25 cellular contexts compared by ENCODE assay signal in genomic region chr13:110564472-110564985, GRCh38. TPM values are rescaled to one million over a fixed set of nuclear protein-coding genes. Genes with fewer than 3 reads are reported as not detected.
DNase-seq lines count a peak whose midpoint lies in the region; ATAC-seq and TF ChIP-seq lines count a peak whose summit lies in the region.
"Had no signal": no experiment of that assay in that cellular context is flagged by ENCODE, and none has a peak within 500 bp of the region (broad histone marks: within the 10 kb centered on the region; RNA-seq: fewer than 3 reads in every experiment).

No MANE protein-coding gene starts in this region.

- H3K4me3 ChIP-seq in upper lobe of right lung: no peak overlapping the region
- H3K4me3 ChIP-seq: heart right ventricle, ovary, transverse colon had no signal

- ATAC-seq in left lobe of liver (no peak), upper lobe of right lung (no peak)
- ATAC-seq: heart right ventricle; natural killer cell treated with Interleukin-12 subunit alpha and Interleukin-12 subunit beta and Interleukin-15 and Interleukin-18, amount 100 ng/mL, for 72 hours; Panc1; SK-N-SH treated with all-trans-retinoic acid at 6 μM for 48 hours had no signal

- DNase-seq in activated effector memory CD4-positive, alpha-beta T cell treated with anti-CD3 and anti-CD28 coated beads, Interleukin-2, amount 50 U/mL, for 16 hours: peak; percentile 24
- DNase-seq in activated effector memory CD4-positive, alpha-beta T cell treated with Interleukin-2 at 50 U/mL for 16 hours: no peak
- DNase-seq in left lobe of liver (ENCODE audit: low spot score) (peak; percentile 28), upper lobe of right lung (peak; percentile 17), HK-2 (ENCODE audit: unreplicated experiment) (no peak), LoVo (ENCODE audit: low spot score) (no peak)
- DNase-seq in activated CD4-positive, alpha-beta T cell treated with anti-CD3 and anti-CD28 coated beads for 48 hours: no peak
- DNase-seq: activated CD4-positive, alpha-beta T cell treated with anti-CD3 and anti-CD28 coated beads for 1 hour; amniotic stem cell; brain microvascular endothelial cell; EL; H7; heart right ventricle; IMR-90; kidney; NCI-H146; ovary; Right ventricle myocardium superior; stimulated activated CD4-positive, alpha-beta T cell treated with anti-CD3 and anti-CD28 coated beads, Interleukin-15, amount 100 ng/mL, for 24 hours; stimulated activated CD4-positive, alpha-beta T cell treated with anti-CD3 and anti-CD28 coated beads, Interleukin-4, amount 100 ng/mL, for 4 hours; transverse colon had no signal

- H3K27ac Mint-ChIP-seq in IgD-negative memory B cell: peak overlapping the region in 1 of 3 donors; percentile 80
- H3K27ac Mint-ChIP-seq: natural killer cell treated with Interleukin-12 subunit alpha and Interleukin-12 subunit beta and Interleukin-15 and Interleukin-18, amount 100 ng/mL, for 72 hours had no signal

- peak overlapping the region; percentile 12 to 77 (median 54) for H3K4me3 Mint-ChIP-seq in IgD-negative memory B cell

- no peaks in the 10 kb centered on the region for H3K36me3 ChIP-seq in upper lobe of right lung
- H3K36me3 ChIP-seq: brain microvascular endothelial cell, ovary, transverse colon had no signal

- H3K27me3 Mint-ChIP-seq in IgD-negative memory B cell: peaks cover 52% of the 10 kb centered on the region

- no peak for TF ChIP-seq CTCF in upper lobe of right lung (IDR thresholded peaks at IDR 0.05)

- H3K9me3 Mint-ChIP-seq in IgD-negative memory B cell: no peaks in the 10 kb centered on the region
- H3K9me3 Mint-ChIP-seq: natural killer cell treated with Interleukin-12 subunit alpha and Interleukin-12 subunit beta and Interleukin-15 and Interleukin-18, amount 100 ng/mL, for 72 hours had no signal

- no peaks in the 10 kb centered on the region for H3K27me3 ChIP-seq in upper lobe of right lung
- H3K27me3 ChIP-seq: brain microvascular endothelial cell, heart right ventricle, ovary, transverse colon had no signal

- intact Hi-C loops in upper lobe of right lung (cut with DNase I): no loop called here

- peaks cover 9% of the 10 kb centered on the region for H3K4me1 ChIP-seq in upper lobe of right lung

- H3K9me3 ChIP-seq in upper lobe of right lung: no peaks in the 10 kb centered on the region
- H3K9me3 ChIP-seq: heart right ventricle, ovary, transverse colon had no signal

- H3K4me1 Mint-ChIP-seq in IgD-negative memory B cell: peaks cover 8 to 20% (median 17%) of the 10 kb centered on the region in 3 donors

- no peak overlapping the region for H3K27ac ChIP-seq in upper lobe of right lung
- H3K27ac ChIP-seq: brain microvascular endothelial cell, heart right ventricle, ovary, transverse colon had no signal

- H3K36me3 Mint-ChIP-seq in IgD-negative memory B cell: peaks cover 2% of the 10 kb centered on the region
- H3K36me3 Mint-ChIP-seq: natural killer cell treated with Interleukin-12 subunit alpha and Interleukin-12 subunit beta and Interleukin-15 and Interleukin-18, amount 100 ng/mL, for 72 hours had no signal

RNA-seq across cellular contexts. Expression of gene RAB20, which starts 3.0 kb away (rescaled TPM):
- 1.7 TPM for polyA plus RNA-seq in IgD-negative memory B cell
- total RNA-seq in left lobe of liver (12.3 TPM), upper lobe of right lung (52.4 TPM)

RNA-seq across cellular contexts. Expression of gene NAXD, which starts 50.8 kb away (rescaled TPM):
- 20.5 TPM for polyA plus RNA-seq in IgD-negative memory B cell
- total RNA-seq in left lobe of liver (34.4 TPM), upper lobe of right lung (32.2 TPM)

Comparison
In these comparisons a context has a peak if more than half of its experiments do, and no peak if none do; other contexts are left out.
1. DNase-seq: peak in activated effector memory CD4-positive, alpha-beta T cell treated with anti-CD3 and anti-CD28 coated beads, Interleukin-2, amount 50 U/mL, for 16 hours (single experiment), left lobe of liver (single experiment) and upper lobe of right lung (single experiment); none in activated effector memory CD4-positive, alpha-beta T cell treated with Interleukin-2 at 50 U/mL for 16 hours (single experiment), HK-2 (single experiment), LoVo (single experiment) and activated CD4-positive, alpha-beta T cell treated with anti-CD3 and anti-CD28 coated beads for 48 hours (single experiment).